ENCODE assay signal across 25 cellular contexts in the genomic region with DNA sequence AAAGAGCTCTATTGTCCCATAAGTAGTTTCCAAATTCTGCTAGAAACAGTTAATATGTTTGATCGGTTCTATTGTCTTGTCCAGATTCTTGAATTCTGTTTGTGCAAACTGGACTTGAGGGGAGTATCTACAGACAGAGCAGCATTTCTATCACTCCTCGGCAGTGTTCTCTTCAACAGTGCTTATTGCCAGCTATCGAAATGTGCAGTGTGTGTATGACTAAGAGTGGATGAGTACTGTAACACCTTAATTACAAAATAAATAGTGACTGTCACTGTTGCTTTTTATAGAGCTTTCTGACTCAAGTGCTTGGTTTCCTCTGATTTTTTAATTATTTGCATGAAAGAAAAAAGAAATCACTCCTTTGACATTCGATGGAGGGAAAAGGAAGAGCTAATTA.
A peak's percentile ranks its signal among the peaks of the same experiment; 100 is the strongest.
DNase-seq lines count a peak whose midpoint lies in the region; ATAC-seq, FAIRE-seq and TF ChIP-seq lines count a peak whose summit lies in the region.
"Had no signal": no experiment of that assay in that cellular context is flagged by ENCODE, and none has a peak within 500 bp of the region (broad histone marks: within the 10 kb centered on the region; RNA-seq: fewer than 3 reads in every experiment).

No MANE protein-coding gene starts in this region.

- H3K23ac ChIP-seq in H1 (ENCODE audit: insufficient read length): no peak overlapping the region

- in situ Hi-C loops in ACHN (cut with HindIII; ENCODE audit: low pct_ligation_motif_present, low pct_unique_long_range_greater_than_20kb, low sequenced_read_pairs): no loop called here

- no peak for ATAC-seq in GM23338
- ATAC-seq: activated T-cell treated with anti-CD3 and anti-CD28 coated beads, Interleukin-2, amount 50 U/mL, for 72 hours; left lobe of liver; stimulated activated naive B cell treated with anti-CD40 and anti-IgM and Interleukin-4, amounts not matched to agents 10 μg/mL and 1 μg/mL and 100 μg/mL, for 72 hours had no signal

- POLR2A ChIA-PET in H1 (lab: Charles Lee; ENCODE audit: partially characterized antibody): no interaction called here

- no peaks in the 10 kb centered on the region for H3F3A ChIP-seq in GM23338 (replicated peaks; ENCODE audit: low read depth)

- H4K91ac ChIP-seq in H1 (replicated peaks; ENCODE audit: insufficient read length, low read length): no peak overlapping the region

- no peaks in the 10 kb centered on the region for H3K36me3 Mint-ChIP-seq in GM23338 (ENCODE audit: low read depth)
- H3K36me3 Mint-ChIP-seq: activated naive CD4-positive, alpha-beta T cell treated with anti-CD3 and anti-CD28 coated beads, Interleukin-2, amount 10 ng/mL, durations not matched to agents 7 days and 5 days; mesothelial cell of epicardium; stimulated activated naive B cell treated with anti-CD40 and anti-IgM and Interleukin-4, amounts not matched to agents 10 μg/mL and 1 μg/mL and 100 μg/mL, for 72 hours had no signal

- H3K9me2 ChIP-seq in GM23338 (ENCODE audit: insufficient read depth): no peaks in the 10 kb centered on the region

- H3K4ac ChIP-seq in H1 (replicated peaks; ENCODE audit: insufficient read length, low read depth, low read length): no peak overlapping the region

- no peaks in the 10 kb centered on the region; the same call in 2 of the 3 replicates for H3K9me3 Mint-ChIP-seq in GM23338
- H3K9me3 Mint-ChIP-seq: activated naive CD4-positive, alpha-beta T cell treated with anti-CD3 and anti-CD28 coated beads, Interleukin-2, amount 10 ng/mL, durations not matched to agents 7 days and 5 days; activated T-cell treated with anti-CD3 and anti-CD28 coated beads, Interleukin-2, amount 50 U/mL, for 72 hours; CD4-positive, alpha-beta T cell; mesothelial cell of epicardium; nephron; stimulated activated naive B cell treated with anti-CD40 and anti-IgM and Interleukin-4, amounts not matched to agents 10 μg/mL and 1 μg/mL and 100 μg/mL, for 72 hours had no signal

- H3K4me1 Mint-ChIP-seq in GM23338: peaks cover 15% of the 10 kb centered on the region
- H3K4me1 Mint-ChIP-seq: nephron; stimulated activated naive B cell treated with anti-CD40 and anti-IgM and Interleukin-4, amounts not matched to agents 10 μg/mL and 1 μg/mL and 100 μg/mL, for 72 hours had no signal

- no peak overlapping the region for H2BK5ac ChIP-seq in H1 (ENCODE audit: low read depth, low read length)

- peak; percentile 0 for DNase-seq in AG10803 (ENCODE audit: low read depth)
- DNase-seq in GM23338 (ENCODE audit: low spot score): no peak
- peak; percentile 12 for DNase-seq in NCI-H2029 (lab: John Stamatoyannopoulos, UW)
- DNase-seq in H1 (ENCODE audit: low read depth in 1 of 2, low spot score in 2 of 2): no peak
- no peak for DNase-seq in GM10266 (ENCODE audit: extremely low spot score)
- DNase-seq in activated CD4-positive, CD25-positive, alpha-beta regulatory T cell (lab: John Stamatoyannopoulos, UW): no peak
- DNase-seq in ACHN: no peak
- DNase-seq in stimulated activated CD4-positive, alpha-beta T cell treated with anti-CD3 and anti-CD28 coated beads, Interleukin-1b, Interleukin-23, amount 100 ng/mL, for 48 hours: no peak
- DNase-seq: activated naive CD4-positive, alpha-beta T cell treated with anti-CD3 and anti-CD28 coated beads, Interleukin-2, amount 10 ng/mL, durations not matched to agents 7 days and 5 days; activated T-cell treated with anti-CD3 and anti-CD28 coated beads, Interleukin-2, amount 50 U/mL, for 72 hours; CD4-positive, alpha-beta T cell; effector memory CD4-positive, alpha-beta T cell; EL; HCEC 1CT; NCI-H1694 treated with DMSO at 0.1 percent for 48 hours; NCI-H510A treated with DMSO at 0.1 percent for 48 hours; posterior cingulate gyrus; sigmoid colon; stimulated activated naive B cell treated with anti-CD40 and anti-IgM and Interleukin-4, amounts not matched to agents 10 μg/mL and 1 μg/mL and 100 μg/mL, for 72 hours had no signal

- H3K36me3 ChIP-seq in GM23338 (ENCODE audit: insufficient read depth) (no peaks in the 10 kb centered on the region), H1 (ENCODE audit: control insufficient read depth in 2 of 4, insufficient read depth in 4 of 4, low read length in 3 of 4) (no peaks in the 10 kb centered on the region)
- H3K36me3 ChIP-seq: ascending aorta, sigmoid colon, thoracic aorta had no signal

- CTCF ChIA-PET in H1 (lab: Charles Lee; ENCODE audit: partially characterized antibody): no interaction called here

- no peak overlapping the region for H4K5ac ChIP-seq in H1 (ENCODE audit: insufficient read length, low read depth, low read length)

- no peaks in the 10 kb centered on the region for H3K27me3 Mint-ChIP-seq in GM23338 (ENCODE audit: insufficient read depth, low read depth, poor library complexity)
- H3K27me3 Mint-ChIP-seq: activated naive CD4-positive, alpha-beta T cell treated with anti-CD3 and anti-CD28 coated beads, Interleukin-2, amount 10 ng/mL, durations not matched to agents 7 days and 5 days; CD4-positive, alpha-beta T cell; stimulated activated naive B cell treated with anti-CD40 and anti-IgM and Interleukin-4, amounts not matched to agents 10 μg/mL and 1 μg/mL and 100 μg/mL, for 72 hours had no signal

- H3K23me2 ChIP-seq in H1 (ENCODE audit: low read depth, low read length): no peaks in the 10 kb centered on the region

- no peaks in the 10 kb centered on the region for H3K79me2 ChIP-seq in GM23338 (replicated peaks; ENCODE audit: insufficient read depth)
- H3K79me2 ChIP-seq in H1 (ENCODE audit: control insufficient read depth in 1 of 2, insufficient read depth in 2 of 2, low read length in 2 of 2): no peaks in the 10 kb centered on the region

- no peak overlapping the region for H3K4me3 Mint-ChIP-seq in GM23338
- H3K4me3 Mint-ChIP-seq: activated naive CD4-positive, alpha-beta T cell treated with anti-CD3 and anti-CD28 coated beads, Interleukin-2, amount 10 ng/mL, durations not matched to agents 7 days and 5 days; activated T-cell treated with anti-CD3 and anti-CD28 coated beads, Interleukin-2, amount 50 U/mL, for 72 hours; CD4-positive, alpha-beta T cell; mesothelial cell of epicardium; nephron; stimulated activated naive B cell treated with anti-CD40 and anti-IgM and Interleukin-4, amounts not matched to agents 10 μg/mL and 1 μg/mL and 100 μg/mL, for 72 hours had no signal

- H3K9me3 ChIP-seq in H1 (ENCODE audit: insufficient read depth in 2 of 2, low read depth in 1 of 2, low read length in 1 of 2): no peaks in the 10 kb centered on the region
- H3K9me3 ChIP-seq: ascending aorta, sigmoid colon, thoracic aorta had no signal

- TF ChIP-seq RAD21 in H1 (IDR thresholded peaks at IDR 0.05 in 1 of 2, conservative IDR thresholded peaks at IDR 0.05 in 1 of 2; ENCODE audit: low read depth in 2 of 2, low read length in 2 of 2): no peak

- H3K56ac ChIP-seq in H1 (replicated peaks; ENCODE audit: insufficient read length, low read depth, low read length): no peak overlapping the region

- TF ChIP-seq POLR2A in H1 (IDR thresholded peaks at IDR 0.05; ENCODE audit: control extremely low read depth in 1 of 2, low read depth in 2 of 2, low read length in 2 of 2): no peak

- H3K4me2 ChIP-seq in GM23338: peak overlapping the region; percentile 51
- no peak overlapping the region; a peak in 1 of 4 replicates for H3K4me2 ChIP-seq in H1 (ENCODE audit: insufficient read depth in 1 of 2, low read depth in 2 of 2, low read length in 2 of 2)

- H3K27me3 ChIP-seq in GM23338 (ENCODE audit: insufficient read depth): no peaks in the 10 kb centered on the region
- H3K27me3 ChIP-seq in H1 (replicated peaks in 1 of 4; ENCODE audit: control insufficient read depth in 3 of 4, extremely low read depth in 1 of 4, insufficient read depth in 3 of 4, low read length in 3 of 4): no peaks in the 10 kb centered on the region
- H3K27me3 ChIP-seq: ascending aorta, sigmoid colon had no signal

- no peak overlapping the region for H2BK12ac ChIP-seq in H1 (ENCODE audit: low read depth, low read length)

- no peak overlapping the region for H3K14ac ChIP-seq in H1 (ENCODE audit: insufficient read length)

- no peak for TF ChIP-seq EP300 in H1 (IDR thresholded peaks at IDR 0.05; ENCODE audit: borderline replicate concordance in 1 of 2, low read depth in 2 of 2, low read length in 2 of 2)

- H3K79me1 ChIP-seq in H1 (ENCODE audit: low read depth, low read length): no peaks in the 10 kb centered on the region

- H2AFZ ChIP-seq in GM23338: no peak overlapping the region
- no peak overlapping the region for H2AFZ ChIP-seq in H1 (ENCODE audit: low read length)

- H3K27ac ChIP-seq in GM23338 (ENCODE audit: low read depth): no peak overlapping the region
- no peak overlapping the region for H3K27ac ChIP-seq in H1 (ENCODE audit: low read depth, low read length)
- H3K27ac ChIP-seq: ascending aorta, sigmoid colon, thoracic aorta had no signal

- no peak overlapping the region for H3K4me3 ChIP-seq in AG10803 (ENCODE audit: low read length)
- no peak overlapping the region for H3K4me3 ChIP-seq in GM23338
- no peak overlapping the region for H3K4me3 ChIP-seq in H1 (ENCODE audit: extremely low read depth in 1 of 4, insufficient read depth in 2 of 4, low read depth in 3 of 4, low read length in 4 of 4)
- H3K4me3 ChIP-seq: ascending aorta, sigmoid colon, thoracic aorta had no signal

- H2BK120ac ChIP-seq in H1 (replicated peaks; ENCODE audit: low read depth, low read length): no peak overlapping the region

- TF ChIP-seq CTCF in AG10803 (conservative IDR thresholded peaks at IDR 0.05; ENCODE audit: low read length) (no peak), GM23338 (conservative IDR thresholded peaks at IDR 0.05; ENCODE audit: low read depth in 2 of 2) (no peak), H1 (IDR thresholded peaks at IDR 0.05; ENCODE audit: control extremely low read depth in 1 of 3, insufficient read depth in 1 of 3, low read depth in 1 of 3, low read length in 3 of 3) (no peak), GM10266 (IDR thresholded peaks at IDR 0.05; ENCODE audit: control insufficient read depth, insufficient read depth, low read depth, missing control alignments) (no peak)

- no peak overlapping the region for H4K8ac ChIP-seq in H1 (ENCODE audit: extremely low read depth, insufficient read depth, low read length)

- H2BK20ac ChIP-seq in H1 (ENCODE audit: low read length): no peak overlapping the region

- H2AK5ac ChIP-seq in H1 (ENCODE audit: low read depth, low read length): no peak overlapping the region

- no peak overlapping the region for H3K18ac ChIP-seq in H1 (ENCODE audit: extremely low read depth, low read length)

- H3K4me1 ChIP-seq in GM23338 (ENCODE audit: insufficient read depth) (peaks cover 31% of the 10 kb centered on the region), H1 (replicated peaks in 1 of 4; ENCODE audit: control insufficient read depth in 3 of 4, insufficient read depth in 4 of 4, low read length in 3 of 4) (peaks cover 0 to 5% (median 1%) of the 10 kb centered on the region in 4 experiments; a peak in 3 of 7 replicates)
- H3K4me1 ChIP-seq: ascending aorta, sigmoid colon had no signal

- H4K20me1 ChIP-seq in GM23338 (replicated peaks; ENCODE audit: insufficient read depth): no peaks in the 10 kb centered on the region
- H4K20me1 ChIP-seq in H1 (replicated peaks in 1 of 2; ENCODE audit: control insufficient read depth in 1 of 2, insufficient read depth in 2 of 2, low read length in 2 of 2): no peaks in the 10 kb centered on the region

- FAIRE-seq in H1 (lab: Jason Lieb, UNC): peak; percentile 45
- FAIRE-seq: HTR-8/SVneo had no signal

- H3K9ac ChIP-seq in H1 (replicated peaks in 1 of 4; ENCODE audit: extremely low read depth in 1 of 4, low read depth in 3 of 4, low read length in 3 of 4): no peak overlapping the region

- WGBS in H1 (ENCODE audit: extremely low coverage in 1 of 2, insufficient coverage in 1 of 2, insufficient read length in 1 of 2, insufficient replicate concordance in 2 of 2, low coverage in 1 of 2, low lambda C conversion rate in 2 of 2, missing lambda C conversion rate in 1 of 2), 2 experiments: 68% methylated on average over 4 of the region's 4 CpGs; no CpG with 5 or more reads in 1 of the 2 experiments

- no peak overlapping the region for H2BK15ac ChIP-seq in H1 (ENCODE audit: low read length)

- peak overlapping the region; percentile 65 for H3K27ac Mint-ChIP-seq in GM23338
- H3K27ac Mint-ChIP-seq: activated naive CD4-positive, alpha-beta T cell treated with anti-CD3 and anti-CD28 coated beads, Interleukin-2, amount 10 ng/mL, durations not matched to agents 7 days and 5 days; activated T-cell treated with anti-CD3 and anti-CD28 coated beads, Interleukin-2, amount 50 U/mL, for 72 hours; CD4-positive, alpha-beta T cell; mesothelial cell of epicardium; nephron; stimulated activated naive B cell treated with anti-CD40 and anti-IgM and Interleukin-4, amounts not matched to agents 10 μg/mL and 1 μg/mL and 100 μg/mL, for 72 hours had no signal

Comparison
In these comparisons a context has a peak if more than half of its experiments do, and no peak if none do; other contexts are left out.
1. DNase-seq: peak in AG10803 (single experiment) and NCI-H2029 (single experiment); none in GM23338 (single experiment), H1 (0 of 2), GM10266 (single experiment), activated CD4-positive, CD25-positive, alpha-beta regulatory T cell (0 of 4), ACHN (single experiment) and stimulated activated CD4-positive, alpha-beta T cell treated with anti-CD3 and anti-CD28 coated beads, Interleukin-1b, Interleukin-23, amount 100 ng/mL, for 48 hours (single experiment).